In the genomic region with DNA sequence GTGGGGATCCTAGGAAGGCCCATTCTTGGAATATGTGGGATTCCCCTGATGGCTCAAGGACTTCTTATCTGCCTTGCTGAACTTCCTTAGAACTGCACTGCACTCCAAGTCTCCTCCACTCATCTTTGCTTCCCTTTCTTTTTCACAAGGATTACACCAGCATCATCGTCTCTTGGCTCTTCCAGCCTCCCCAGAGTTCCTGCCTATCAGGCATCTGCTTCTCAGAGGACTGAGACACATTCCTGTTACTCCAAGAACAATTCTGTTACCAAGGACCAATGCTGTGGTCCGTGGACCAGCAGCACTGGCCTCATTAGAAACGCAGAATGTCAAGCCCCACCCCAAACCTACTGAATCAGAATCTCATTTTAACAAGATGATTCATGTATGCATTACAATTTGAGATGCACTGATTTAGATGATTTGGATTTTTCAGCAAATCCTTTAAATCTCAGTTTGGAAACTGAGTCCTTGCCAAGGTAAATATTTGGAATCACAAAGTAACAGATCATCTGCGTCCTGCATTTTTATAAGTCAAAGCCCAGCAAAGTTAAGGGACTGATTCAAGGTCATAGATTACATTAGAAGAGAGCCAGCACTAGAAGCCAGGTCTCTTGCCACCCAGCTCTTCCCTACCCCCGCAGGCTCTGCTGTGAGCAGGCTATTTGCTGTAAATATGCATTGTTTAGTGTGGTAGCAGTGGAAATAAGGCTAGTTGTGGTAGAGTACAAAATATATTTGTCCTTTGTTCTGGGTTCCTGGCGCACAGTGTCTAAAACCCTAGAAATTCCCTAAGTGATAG, we compare ENCODE assay signal across 14 cellular contexts.
DNase-seq lines count a peak whose midpoint lies in the region; ATAC-seq and TF ChIP-seq lines count a peak whose summit lies in the region.
"Had no signal": no experiment of that assay in that cellular context is flagged by ENCODE, and none has a peak within 500 bp of the region (broad histone marks: within the 10 kb centered on the region; RNA-seq: fewer than 3 reads in every experiment).

No MANE protein-coding gene starts in this region.

- peaks cover 25% of the 10 kb centered on the region for H3K4me1 ChIP-seq in mesodermal cell (ENCODE audit: control insufficient read depth, insufficient read depth, low read length, poor library complexity, severe bottlenecking)

- H3K36me3 ChIP-seq in MG63 (peaks cover 37% of the 10 kb centered on the region), mesodermal cell (ENCODE audit: control insufficient read depth, insufficient read depth, low read length) (peaks cover 20% of the 10 kb centered on the region)

- no peak for ATAC-seq in HG02973 (IDR thresholded peaks at IDR 0.05; ENCODE audit: unreplicated experiment)
- ATAC-seq: activated CD8-positive, alpha-beta memory T cell treated with anti-CD3 and anti-CD28 coated beads, Interleukin-2, amount 10 ng/mL, durations not matched to agents 7 days and 5 days had no signal

- CTCF ChIA-PET in AG04450 (lab: Charles Lee) = no interaction called here

- H3K9me3 ChIP-seq in AG04450 (ENCODE audit: control insufficient read depth, insufficient read depth, low read length) (no peaks in the 10 kb centered on the region), MG63 (no peaks in the 10 kb centered on the region), mesodermal cell (ENCODE audit: control insufficient read depth, low read length) (no peaks in the 10 kb centered on the region)
- H3K9me3 ChIP-seq: neutrophil had no signal

- no peaks in the 10 kb centered on the region for H3K4me1 Mint-ChIP-seq in endothelial cell (ENCODE audit: unreplicated experiment)
- H3K4me1 Mint-ChIP-seq: activated CD8-positive, alpha-beta memory T cell treated with anti-CD3 and anti-CD28 coated beads, Interleukin-2, amount 10 ng/mL, durations not matched to agents 7 days and 5 days; central memory CD8-positive, alpha-beta T cell had no signal

- H3K4me3 ChIP-seq in AG04450 (ENCODE audit: low read depth, low read length) (peak overlapping the region; percentile 50; the same call in 1 of the 2 replicates), MG63 (no peak overlapping the region), mesodermal cell (ENCODE audit: extremely low read depth, insufficient read depth, low read length, poor library complexity, severe bottlenecking) (no peak overlapping the region)

- DNase-seq in AG04450 (ENCODE audit: low read depth, low spot score) = no peak
- peak; percentile 85 for DNase-seq in MG63
- no peak for DNase-seq in endothelial cell (ENCODE audit: low spot score)
- no peak for DNase-seq in cerebellum (ENCODE audit: low spot score)
- no peak for DNase-seq in Kasumi-1 (lab: John Stamatoyannopoulos, UW)
- DNase-seq in NCI-H1105 treated with DMSO at 0.1 percent for 48 hours (lab: John Stamatoyannopoulos, UW) = no peak
- DNase-seq: activated CD8-positive, alpha-beta memory T cell treated with anti-CD3 and anti-CD28 coated beads, Interleukin-2, amount 10 ng/mL, durations not matched to agents 7 days and 5 days; C1 segment of cervical spinal cord; Karpas-422; NCI-H524 treated with DMSO at 0.1 percent for 48 hours had no signal

- H3K36me3 Mint-ChIP-seq in endothelial cell (ENCODE audit: low read depth, unreplicated experiment) = peaks cover 6% of the 10 kb centered on the region
- H3K36me3 Mint-ChIP-seq: activated CD8-positive, alpha-beta memory T cell treated with anti-CD3 and anti-CD28 coated beads, Interleukin-2, amount 10 ng/mL, durations not matched to agents 7 days and 5 days had no signal

- peak overlapping the region; percentile 82 for H3K27ac ChIP-seq in AG04450 (ENCODE audit: low read depth, low read length)
- peak overlapping the region; percentile 8 for H3K27ac ChIP-seq in mesodermal cell (ENCODE audit: low read depth, low read length, severe bottlenecking)
- H3K27ac ChIP-seq: neutrophil had no signal

- 80 to 95% methylated on average over 2 of the region's 6 CpGs for WGBS in mesodermal cell (ENCODE audit: insufficient coverage in 2 of 2), 2 experiments

- peaks cover 1% of the 10 kb centered on the region for H3K27me3 Mint-ChIP-seq in endothelial cell (ENCODE audit: unreplicated experiment)
- H3K27me3 Mint-ChIP-seq: activated CD8-positive, alpha-beta memory T cell treated with anti-CD3 and anti-CD28 coated beads, Interleukin-2, amount 10 ng/mL, durations not matched to agents 7 days and 5 days; central memory CD8-positive, alpha-beta T cell had no signal

- peak overlapping the region; percentile 26 for H3K4me3 Mint-ChIP-seq in endothelial cell (ENCODE audit: unreplicated experiment)
- H3K4me3 Mint-ChIP-seq: activated CD8-positive, alpha-beta memory T cell treated with anti-CD3 and anti-CD28 coated beads, Interleukin-2, amount 10 ng/mL, durations not matched to agents 7 days and 5 days; central memory CD8-positive, alpha-beta T cell had no signal

- POLR2A ChIA-PET in AG04450 (lab: Yijun Ruan, JAX) = interaction anchor here (0.7 to 1.2 kb wide), 2 partner anchors 10 to 16 kb away, joined by 3 to 4 read pairs; no protein-coding TSS in a partner anchor

- H3K27ac Mint-ChIP-seq in endothelial cell (ENCODE audit: unreplicated experiment) = no peak overlapping the region
- H3K27ac Mint-ChIP-seq: activated CD8-positive, alpha-beta memory T cell treated with anti-CD3 and anti-CD28 coated beads, Interleukin-2, amount 10 ng/mL, durations not matched to agents 7 days and 5 days had no signal

- TF ChIP-seq CTCF in AG04450 (IDR thresholded peaks at IDR 0.05; ENCODE audit: low read depth, low read length) = no peak
- TF ChIP-seq CTCF in endothelial cell (IDR thresholded peaks at IDR 0.05; ENCODE audit: unreplicated experiment) = no peak

- no peaks in the 10 kb centered on the region for H3K27me3 ChIP-seq in AG04450 (ENCODE audit: control insufficient read depth, insufficient read depth, low read length)
- no peaks in the 10 kb centered on the region for H3K27me3 ChIP-seq in MG63
- H3K27me3 ChIP-seq: neutrophil had no signal

- H3K9me3 Mint-ChIP-seq in endothelial cell (ENCODE audit: unreplicated experiment) = no peaks in the 10 kb centered on the region
- H3K9me3 Mint-ChIP-seq: central memory CD8-positive, alpha-beta T cell had no signal
